22 cellular contexts compared by ENCODE assay signal in the genomic region with DNA sequence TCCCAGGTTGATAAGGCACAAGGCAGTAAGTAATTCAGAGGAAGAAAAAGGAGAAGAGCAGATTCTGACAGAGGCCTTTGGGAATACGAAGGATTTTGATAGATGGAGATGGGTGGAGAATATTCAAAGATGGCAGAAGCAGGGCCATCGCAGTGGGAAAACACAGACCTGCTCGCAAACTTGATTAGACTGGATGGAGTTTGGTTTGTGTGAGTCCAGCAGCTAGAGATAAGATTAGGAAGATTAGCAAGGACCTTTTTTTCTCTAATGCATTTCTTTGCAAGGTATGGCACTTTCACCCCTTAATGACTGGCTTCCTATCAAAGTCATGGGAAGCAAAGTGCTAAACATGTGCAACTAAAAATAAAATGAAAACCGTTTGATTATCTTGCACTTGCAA.
"Had no signal": no experiment of that assay in that cellular context is flagged by ENCODE, and none has a peak within 500 bp of the region (broad histone marks: within the 10 kb centered on the region; RNA-seq: fewer than 3 reads in every experiment).

No MANE protein-coding gene starts in this region.

- DNase-seq: IMR-90, Karpas-422, KG1, MG63, NCI-H1092, NCI-H1417 treated with DMSO at 0.1 percent for 48 hours, NCI-H146, NCI-H1694 treated with DMSO at 0.1 percent for 48 hours, NCI-H1930, NCI-H2081, NCI-H2107, NCI-H226, NCI-H446, NCI-H510A, NCI-H524 treated with DMSO at 0.1 percent for 48 hours, NCI-H69, NCI-H774, RPMI8226, SHP77, SW 1271, T-cell had no signal

- H3K9me3 ChIP-seq: MG63 had no signal

- H3K4me3 ChIP-seq: MG63 had no signal

- H3K27me3 ChIP-seq: MG63 had no signal

- ATAC-seq: T-cell had no signal

- FAIRE-seq: RCC 7860 had no signal
